8 cellular contexts compared by ENCODE assay signal in the genomic region with DNA sequence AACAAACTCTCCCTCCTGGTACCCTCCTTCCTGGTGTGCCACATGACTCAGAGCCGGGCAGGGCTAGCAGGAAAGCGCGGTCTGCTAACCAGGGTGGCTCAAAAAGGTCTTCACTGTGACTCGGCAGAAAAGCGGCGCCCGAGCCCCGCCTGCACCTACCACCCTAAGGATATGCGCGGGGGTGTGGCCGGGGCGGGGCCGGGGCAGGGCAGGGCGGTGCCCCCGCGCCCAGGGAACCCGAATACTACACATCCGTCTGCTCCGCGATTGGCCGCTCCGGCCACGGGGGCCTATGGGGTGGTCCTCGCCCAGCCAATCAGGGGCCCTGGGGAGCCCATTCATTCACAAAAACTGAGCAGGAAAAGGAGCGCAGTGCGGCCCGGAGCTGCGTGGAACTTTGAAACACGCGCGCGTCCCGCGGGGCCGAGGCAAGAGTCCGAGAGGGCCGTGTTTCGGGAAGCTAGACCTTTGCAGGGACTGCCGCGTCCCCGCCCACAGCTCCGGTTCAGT. TPM values are rescaled to one million over a fixed set of nuclear protein-coding genes. Genes with fewer than 3 reads are reported as not detected.
DNase-seq lines count a peak whose midpoint lies in the region; ATAC-seq lines count a peak whose summit lies in the region.

No MANE protein-coding gene starts in this region.

- ATAC-seq in GM18499 (IDR thresholded peaks at IDR 0.05; ENCODE audit: insufficient read depth, unreplicated experiment) (peak; percentile 64), HG02884 (IDR thresholded peaks at IDR 0.05; ENCODE audit: unreplicated experiment) (peak; percentile 86), aorta (ENCODE audit: low FRiP score) (peak; percentile 93)

- peaks cover 7% of the 10 kb centered on the region for H3K4me1 ChIP-seq in rectal smooth muscle tissue (ENCODE audit: control insufficient read depth, insufficient read depth, low read length)
- no peaks in the 10 kb centered on the region for H3K4me1 ChIP-seq in aorta (ENCODE audit: control insufficient read depth in 1 of 2, insufficient read depth in 2 of 2, low read length in 2 of 2)

- intact Hi-C loops in aorta (cut with DNase I): loop anchor here (5.0 kb wide), 2 partner anchors 34 to 49 kb away; no protein-coding TSS in a partner anchor

- no peak overlapping the region for H3K27ac ChIP-seq in rectal smooth muscle tissue (ENCODE audit: low read depth, low read length)
- no peak overlapping the region for H3K27ac ChIP-seq in aorta (ENCODE audit: low read depth in 1 of 2, low read length in 2 of 2)

- no peaks in the 10 kb centered on the region for H3K9me3 ChIP-seq in aorta (ENCODE audit: control insufficient read depth, low read length)

- DNase-seq in NCI-H146 (lab: John Stamatoyannopoulos, UW) (peak; percentile 92), T-helper 1 cell (peak; percentile 78 to 99 (median 81)), amygdala (lab: John Stamatoyannopoulos, UW) (peak in 49 of 56 donors; percentile 28 to 84 (median 57)), hepatic stellate cell (ENCODE audit: low spot score) (peak; percentile 98), aorta (peak; percentile 92 to 94)

- 0 to 1% methylated on average over 35 to 42 of the region's 42 CpGs for WGBS in aorta, 2 donors

- H3K9ac ChIP-seq in rectal smooth muscle tissue (ENCODE audit: low read length): no peak overlapping the region

- H3K27me3 ChIP-seq in rectal smooth muscle tissue (ENCODE audit: control insufficient read depth, insufficient read depth, low read length): no peaks in the 10 kb centered on the region
- no peaks in the 10 kb centered on the region for H3K27me3 ChIP-seq in aorta (ENCODE audit: control insufficient read depth in 1 of 2, insufficient read depth in 2 of 2, low read length in 1 of 2)

- H3K4me3 ChIP-seq in rectal smooth muscle tissue (ENCODE audit: low read length) (peak overlapping the region; percentile 57), aorta (ENCODE audit: low read length in 2 of 2) (peak overlapping the region; percentile 71 to 80)

- H3K36me3 ChIP-seq in rectal smooth muscle tissue (ENCODE audit: control insufficient read depth, insufficient read depth, low read length) (no peaks in the 10 kb centered on the region), aorta (ENCODE audit: control insufficient read depth in 1 of 2, insufficient read depth in 2 of 2, low read length in 1 of 2) (no peaks in the 10 kb centered on the region)

RNA-seq across cellular contexts. Expression of gene LRP8, which starts 1.7 kb away (rescaled TPM):
- 10 to 100 TPM in 1 of 2 donors, 1 to 10 TPM in 1; 8.1 to 12.3 TPM for total RNA-seq in aorta
- polyA plus RNA-seq in aorta: 1 to 10 TPM; 1.1 to 3.6 TPM
